ENCODE assay signal across 13 cellular contexts in genomic region chr12:1920971-1921370, GRCh38. TPM values are rescaled to one million over a fixed set of nuclear protein-coding genes. Genes with fewer than 3 reads are reported as not detected.
DNase-seq lines count a peak whose midpoint lies in the region; ATAC-seq, FAIRE-seq and TF ChIP-seq lines count a peak whose summit lies in the region.
"Had no signal": no experiment of that assay in that cellular context is flagged by ENCODE, and none has a peak within 500 bp of the region (broad histone marks: within the 10 kb centered on the region; RNA-seq: fewer than 3 reads in every experiment).

No MANE protein-coding gene starts in this region.

- no peak for ATAC-seq in activated T-cell treated with anti-CD3 and anti-CD28 coated beads, Interleukin-2, amount 50 U/mL, for 72 hours (replicated peaks in 1 of 2)
- no peak for ATAC-seq in stimulated activated naive B cell treated with anti-CD40 and anti-IgM and Interleukin-4, amounts not matched to agents 10 μg/mL and 1 μg/mL and 100 μg/mL, for 72 hours (replicated peaks)

- DNase-seq in activated T-cell treated with anti-CD3 and anti-CD28 coated beads, Interleukin-2, amount 50 U/mL, for 24 hours, result peak; percentile 13
- no peak for DNase-seq in activated T-cell treated with anti-CD3 and anti-CD28 coated beads, Interleukin-2, amount 50 U/mL, for 72 hours
- DNase-seq in NB4 (ENCODE audit: low read depth) (peak; percentile 89), hepatic stellate cell (ENCODE audit: low spot score) (peak; percentile 2), RCC 7860 (ENCODE audit: low spot score) (no peak), SW 1271 (lab: John Stamatoyannopoulos, UW) (no peak), amniotic stem cell (lab: John Stamatoyannopoulos, UW) (no peak)
- no peak for DNase-seq in stimulated activated naive B cell treated with anti-CD40 and anti-IgM and Interleukin-4, amounts not matched to agents 10 μg/mL and 1 μg/mL and 100 μg/mL, for 72 hours
- DNase-seq: NCI-H2029 treated with DMSO at 0.1 percent for 48 hours; ovary; stimulated activated CD4-positive, alpha-beta T cell treated with anti-CD3 and anti-CD28 coated beads, Interleukin-4, amount 100 ng/mL, for 1 hour had no signal

- TF ChIP-seq CTCF in NB4 (IDR thresholded peaks at IDR 0.05; ENCODE audit: low read depth, low read length), result peak; percentile 19

- TF ChIP-seq POLR2A in NB4 (IDR thresholded peaks at IDR 0.05; ENCODE audit: extremely low read depth, insufficient read length), result no peak

- H3K4me3 ChIP-seq in NB4 (ENCODE audit: low read depth, low read length), result no peak overlapping the region
- H3K4me3 ChIP-seq: ovary had no signal

- FAIRE-seq in RCC 7860 (lab: Jason Lieb, UNC), result no peak
- FAIRE-seq: G401.6, keratinocyte had no signal

- no peaks in the 10 kb centered on the region for H3K36me3 Mint-ChIP-seq in activated T-cell treated with anti-CD3 and anti-CD28 coated beads, Interleukin-2, amount 50 U/mL, for 24 hours (ENCODE audit: low read depth)
- no peaks in the 10 kb centered on the region for H3K36me3 Mint-ChIP-seq in activated T-cell treated with anti-CD3 and anti-CD28 coated beads, Interleukin-2, amount 50 U/mL, for 72 hours (ENCODE audit: insufficient read depth in 2 of 2)
- peaks cover 18 to 30% of the 10 kb centered on the region in 2 donors for H3K36me3 Mint-ChIP-seq in stimulated activated naive B cell treated with anti-CD40 and anti-IgM and Interleukin-4, amounts not matched to agents 10 μg/mL and 1 μg/mL and 100 μg/mL, for 72 hours

- H3K4me3 Mint-ChIP-seq in activated T-cell treated with anti-CD3 and anti-CD28 coated beads, Interleukin-2, amount 50 U/mL, for 24 hours, result no peak overlapping the region
- H3K4me3 Mint-ChIP-seq in activated T-cell treated with anti-CD3 and anti-CD28 coated beads, Interleukin-2, amount 50 U/mL, for 72 hours, result no peak overlapping the region
- H3K4me3 Mint-ChIP-seq in stimulated activated naive B cell treated with anti-CD40 and anti-IgM and Interleukin-4, amounts not matched to agents 10 μg/mL and 1 μg/mL and 100 μg/mL, for 72 hours, result peak overlapping the region; percentile 36 to 50

- H3K27me3 Mint-ChIP-seq in activated T-cell treated with anti-CD3 and anti-CD28 coated beads, Interleukin-2, amount 50 U/mL, for 24 hours, result peaks cover 9% of the 10 kb centered on the region
- peaks cover 10% of the 10 kb centered on the region for H3K27me3 Mint-ChIP-seq in activated T-cell treated with anti-CD3 and anti-CD28 coated beads, Interleukin-2, amount 50 U/mL, for 72 hours (ENCODE audit: low read depth)
- peaks cover 5 to 6% of the 10 kb centered on the region in 2 donors for H3K27me3 Mint-ChIP-seq in stimulated activated naive B cell treated with anti-CD40 and anti-IgM and Interleukin-4, amounts not matched to agents 10 μg/mL and 1 μg/mL and 100 μg/mL, for 72 hours

- H3K4me1 Mint-ChIP-seq in activated T-cell treated with anti-CD3 and anti-CD28 coated beads, Interleukin-2, amount 50 U/mL, for 24 hours (ENCODE audit: low read depth), result peaks cover 17% of the 10 kb centered on the region
- H3K4me1 Mint-ChIP-seq in activated T-cell treated with anti-CD3 and anti-CD28 coated beads, Interleukin-2, amount 50 U/mL, for 72 hours (ENCODE audit: low read depth), result peaks cover 16% of the 10 kb centered on the region
- H3K4me1 Mint-ChIP-seq in stimulated activated naive B cell treated with anti-CD40 and anti-IgM and Interleukin-4, amounts not matched to agents 10 μg/mL and 1 μg/mL and 100 μg/mL, for 72 hours, result peaks cover 44 to 76% of the 10 kb centered on the region in 2 donors

- H3K27ac Mint-ChIP-seq in activated T-cell treated with anti-CD3 and anti-CD28 coated beads, Interleukin-2, amount 50 U/mL, for 24 hours, result no peak overlapping the region
- no peak overlapping the region for H3K27ac Mint-ChIP-seq in activated T-cell treated with anti-CD3 and anti-CD28 coated beads, Interleukin-2, amount 50 U/mL, for 72 hours
- peak overlapping the region; percentile 79 for H3K27ac Mint-ChIP-seq in stimulated activated naive B cell treated with anti-CD40 and anti-IgM and Interleukin-4, amounts not matched to agents 10 μg/mL and 1 μg/mL and 100 μg/mL, for 72 hours

- H3K9me3 Mint-ChIP-seq in activated T-cell treated with anti-CD3 and anti-CD28 coated beads, Interleukin-2, amount 50 U/mL, for 24 hours, result no peaks in the 10 kb centered on the region
- H3K9me3 Mint-ChIP-seq in activated T-cell treated with anti-CD3 and anti-CD28 coated beads, Interleukin-2, amount 50 U/mL, for 72 hours, result no peaks in the 10 kb centered on the region
- peaks cover 0 to 5% of the 10 kb centered on the region in 2 donors for H3K9me3 Mint-ChIP-seq in stimulated activated naive B cell treated with anti-CD40 and anti-IgM and Interleukin-4, amounts not matched to agents 10 μg/mL and 1 μg/mL and 100 μg/mL, for 72 hours

RNA-seq across cellular contexts. Expression of gene CACNA2D4, which starts 2.5 kb away (rescaled TPM):
- 1 to 10 TPM; 6.0 to 7.2 TPM for total RNA-seq in activated T-cell treated with anti-CD3 and anti-CD28 coated beads, Interleukin-2, amount 50 U/mL, for 72 hours

Comparison
In these comparisons a context has a peak if more than half of its experiments do, and no peak if none do; other contexts are left out.
1. DNase-seq: peak in activated T-cell treated with anti-CD3 and anti-CD28 coated beads, Interleukin-2, amount 50 U/mL, for 24 hours (single experiment), NB4 (single experiment) and hepatic stellate cell (single experiment); none in activated T-cell treated with anti-CD3 and anti-CD28 coated beads, Interleukin-2, amount 50 U/mL, for 72 hours (0 of 2), stimulated activated naive B cell treated with anti-CD40 and anti-IgM and Interleukin-4, amounts not matched to agents 10 μg/mL and 1 μg/mL and 100 μg/mL, for 72 hours (single experiment), RCC 7860 (single experiment), SW 1271 (0 of 2) and amniotic stem cell (single experiment).
2. H3K4me3 Mint-ChIP-seq: peak in stimulated activated naive B cell treated with anti-CD40 and anti-IgM and Interleukin-4, amounts not matched to agents 10 μg/mL and 1 μg/mL and 100 μg/mL, for 72 hours (2 of 2); none in activated T-cell treated with anti-CD3 and anti-CD28 coated beads, Interleukin-2, amount 50 U/mL, for 24 hours (single experiment) and activated T-cell treated with anti-CD3 and anti-CD28 coated beads, Interleukin-2, amount 50 U/mL, for 72 hours (0 of 2).